9 cellular contexts compared by ENCODE assay signal in genomic region chr2:203636896-203637818, GRCh38.
DNase-seq lines count a peak whose midpoint lies in the region; ATAC-seq and TF ChIP-seq lines count a peak whose summit lies in the region.
"Had no signal": no experiment of that assay in that cellular context is flagged by ENCODE, and none has a peak within 500 bp of the region (broad histone marks: within the 10 kb centered on the region; RNA-seq: fewer than 3 reads in every experiment).

No MANE protein-coding gene starts in this region.

- no peak for TF ChIP-seq POLR2A in adrenal gland (IDR thresholded peaks at IDR 0.05)
- TF ChIP-seq POLR2A in right lobe of liver (IDR thresholded peaks at IDR 0.05) = peak; percentile 11
- TF ChIP-seq POLR2A in upper lobe of left lung (IDR thresholded peaks at IDR 0.05) = no peak

- POLR2A ChIA-PET in GM10248 (lab: Yijun Ruan, JAX) = no interaction called here

- no peaks in the 10 kb centered on the region for H3K36me3 Mint-ChIP-seq in activated T-cell treated with anti-CD3 and anti-CD28 coated beads, Interleukin-2, amount 50 U/mL, for 72 hours (ENCODE audit: insufficient read depth in 2 of 2)

- no peaks in the 10 kb centered on the region for H3K36me3 ChIP-seq in adrenal gland (replicated peaks in 1 of 2)
- H3K36me3 ChIP-seq in right lobe of liver = no peaks in the 10 kb centered on the region
- no peaks in the 10 kb centered on the region for H3K36me3 ChIP-seq in upper lobe of left lung

- ATAC-seq in activated T-cell treated with anti-CD3 and anti-CD28 coated beads, Interleukin-2, amount 50 U/mL, for 72 hours (replicated peaks in 1 of 2) = no peak
- ATAC-seq in right lobe of liver = peak; percentile 83 to 95 (median 92)
- peak in 1 of 2 donors; percentile 63 for ATAC-seq in upper lobe of left lung (ENCODE audit: low FRiP score in 2 of 2)

- H3K4me3 Mint-ChIP-seq in activated T-cell treated with anti-CD3 and anti-CD28 coated beads, Interleukin-2, amount 50 U/mL, for 72 hours = peak overlapping the region; percentile 1 to 2
- H3K4me3 Mint-ChIP-seq: B cell had no signal

- peaks cover 20% of the 10 kb centered on the region for H3K4me1 Mint-ChIP-seq in activated T-cell treated with anti-CD3 and anti-CD28 coated beads, Interleukin-2, amount 50 U/mL, for 72 hours (ENCODE audit: low read depth)
- H3K4me1 Mint-ChIP-seq: B cell had no signal

- intact Hi-C loops in adrenal gland (cut with DNase I) = no loop called here
- intact Hi-C loops in right lobe of liver (cut with DNase I) = no loop called here

- H3K4me1 ChIP-seq in adrenal gland (replicated peaks in 1 of 2) = peaks cover 0 to 23% of the 10 kb centered on the region in 2 donors
- H3K4me1 ChIP-seq in right lobe of liver = peaks cover 0 to 51% (median 12%) of the 10 kb centered on the region in 4 donors
- peaks cover 18 to 21% (median 19%) of the 10 kb centered on the region in 4 donors for H3K4me1 ChIP-seq in upper lobe of left lung

- peak in 1 of 2 donors; percentile 7 for DNase-seq in activated T-cell treated with anti-CD3 and anti-CD28 coated beads, Interleukin-2, amount 50 U/mL, for 72 hours
- DNase-seq in activated T-cell treated with anti-CD3 and anti-CD28 coated beads, Interleukin-2, amount 50 U/mL, for 1 hour = no peak
- DNase-seq in adrenal gland = peak in 6 of 7 donors; percentile 26 to 46 (median 38)
- DNase-seq in right lobe of liver = peak; percentile 35 to 88 (median 69)
- peak in 1 of 2 donors; percentile 71 for DNase-seq in upper lobe of left lung
- no peak for DNase-seq in NCI-H146 (lab: John Stamatoyannopoulos, UW)
- no peak for DNase-seq in NCI-H1417 treated with DMSO at 0.1 percent for 48 hours (lab: John Stamatoyannopoulos, UW)
- DNase-seq in GM10248 (ENCODE audit: extremely low spot score) = no peak

- no peak for TF ChIP-seq EP300 in upper lobe of left lung (IDR thresholded peaks at IDR 0.05)

- H3K4me3 ChIP-seq in adrenal gland (no peak overlapping the region), right lobe of liver (no peak overlapping the region), upper lobe of left lung (no peak overlapping the region)

- H3K9me3 Mint-ChIP-seq in activated T-cell treated with anti-CD3 and anti-CD28 coated beads, Interleukin-2, amount 50 U/mL, for 72 hours = no peaks in the 10 kb centered on the region

- peak overlapping the region; percentile 7 for H3K27ac Mint-ChIP-seq in activated T-cell treated with anti-CD3 and anti-CD28 coated beads, Interleukin-2, amount 50 U/mL, for 72 hours
- H3K27ac Mint-ChIP-seq: B cell had no signal

- 47 to 62% (median 57%) methylated on average over 5 of the region's 5 CpGs for WGBS in adrenal gland, 4 donors
- WGBS in right lobe of liver (ENCODE audit: insufficient coverage, low coverage, low lambda C conversion rate, missing lambda C conversion rate) = 30% methylated on average over 5 of the region's 5 CpGs
- 36 to 42% methylated on average over 5 of the region's 5 CpGs for WGBS in upper lobe of left lung, 2 donors

- H3K27ac ChIP-seq in adrenal gland (peak overlapping the region in 3 of 5 donors; percentile 43 to 78 (median 64)), right lobe of liver (peak overlapping the region; percentile 49 to 82 (median 59)), upper lobe of left lung (peak overlapping the region; percentile 41 to 78 (median 64))

- H3K27me3 ChIP-seq in adrenal gland = no peaks in the 10 kb centered on the region
- no peaks in the 10 kb centered on the region for H3K27me3 ChIP-seq in right lobe of liver
- H3K27me3 ChIP-seq in upper lobe of left lung = no peaks in the 10 kb centered on the region

- H3K9me3 ChIP-seq in adrenal gland (replicated peaks in 1 of 3) (no peaks in the 10 kb centered on the region), right lobe of liver (no peaks in the 10 kb centered on the region), upper lobe of left lung (no peaks in the 10 kb centered on the region)

- TF ChIP-seq CTCF in adrenal gland (IDR thresholded peaks at IDR 0.05) = no peak
- TF ChIP-seq CTCF in right lobe of liver (IDR thresholded peaks at IDR 0.05) = no peak
- TF ChIP-seq CTCF in upper lobe of left lung (IDR thresholded peaks at IDR 0.05) = no peak
- TF ChIP-seq CTCF in GM10248 (IDR thresholded peaks at IDR 0.05; ENCODE audit: control extremely low read depth, extremely low read depth, low read depth, missing control alignments) = no peak

- no peaks in the 10 kb centered on the region for H3K27me3 Mint-ChIP-seq in activated T-cell treated with anti-CD3 and anti-CD28 coated beads, Interleukin-2, amount 50 U/mL, for 72 hours (ENCODE audit: low read depth)

- CTCF ChIA-PET in GM10248 (lab: Yijun Ruan, JAX) = no interaction called here

Comparison
In these comparisons a context has a peak if more than half of its experiments do, and no peak if none do; other contexts are left out.
1. ATAC-seq: peak in right lobe of liver (4 of 4); none in activated T-cell treated with anti-CD3 and anti-CD28 coated beads, Interleukin-2, amount 50 U/mL, for 72 hours (0 of 2).
2. DNase-seq: peak in adrenal gland (6 of 7) and right lobe of liver (3 of 3); none in activated T-cell treated with anti-CD3 and anti-CD28 coated beads, Interleukin-2, amount 50 U/mL, for 1 hour (single experiment), NCI-H146 (single experiment), NCI-H1417 treated with DMSO at 0.1 percent for 48 hours (single experiment) and GM10248 (single experiment).
3. Peak in every context shown above with its lines, with median percentiles within 50 percentile points of each other: H3K27ac ChIP-seq.